13 cellular contexts compared by ENCODE assay signal in genomic region chr6:119116712-119117281, GRCh38. TPM values are rescaled to one million over a fixed set of nuclear protein-coding genes. Genes with fewer than 3 reads are reported as not detected.
DNase-seq lines count a peak whose midpoint lies in the region; ATAC-seq and TF ChIP-seq lines count a peak whose summit lies in the region.
"Had no signal": no experiment of that assay in that cellular context is flagged by ENCODE, and none has a peak within 500 bp of the region (broad histone marks: within the 10 kb centered on the region; RNA-seq: fewer than 3 reads in every experiment).

No MANE protein-coding gene starts in this region.

- H2AFZ ChIP-seq in PC-9, result no peak overlapping the region

- no peaks in the 10 kb centered on the region for H3F3A ChIP-seq in PC-9 (ENCODE audit: insufficient read depth, low read depth)

- DNase-seq in A673 (ENCODE audit: low spot score), result no peak
- no peak for DNase-seq in PC-9
- DNase-seq in fibroblast of pulmonary artery (ENCODE audit: low read depth), result no peak
- no peak for DNase-seq in NCI-H2171 (lab: John Stamatoyannopoulos, UW)
- DNase-seq in effector memory CD8-positive, alpha-beta T cell, result no peak
- DNase-seq: activated effector memory CD4-positive, alpha-beta T cell treated with Interleukin-2 at 50 U/mL for 16 hours; CD4-positive, CD25-positive, alpha-beta regulatory T cell; NCI-H510A treated with DMSO at 0.1 percent for 48 hours; nucleus accumbens; uterus had no signal

- BruUV-seq in A673 (replicated peaks; lab: Mats Ljungman, UMichigan) (no TSS peak), PC-9 (replicated peaks; lab: Mats Ljungman, UMichigan) (no TSS peak)

- TF ChIP-seq CTCF in A673 (conservative IDR thresholded peaks at IDR 0.05; ENCODE audit: low read depth, low read length), result peak; percentile 44
- TF ChIP-seq CTCF in GM12872 (IDR thresholded peaks at IDR 0.05; ENCODE audit: insufficient read depth, low read depth, low read length), result peak; percentile 55; the same call in 2 of the 3 replicates
- peak; percentile 48 for TF ChIP-seq CTCF in PC-9 (conservative IDR thresholded peaks at IDR 0.05)
- peak; percentile 37 for TF ChIP-seq CTCF in fibroblast of pulmonary artery (IDR thresholded peaks at IDR 0.05; ENCODE audit: low read length, missing control alignments)

- H3K4me1 Mint-ChIP-seq in effector memory CD8-positive, alpha-beta T cell (ENCODE audit: low read depth in 2 of 2), result no peaks in the 10 kb centered on the region
- H3K4me1 Mint-ChIP-seq: CD4-positive, CD25-positive, alpha-beta regulatory T cell had no signal

- ATAC-seq in effector memory CD8-positive, alpha-beta T cell (replicated peaks), result no peak
- no peak for ATAC-seq in GM21423 (IDR thresholded peaks at IDR 0.05; ENCODE audit: unreplicated experiment)
- ATAC-seq in activated CD4-positive, CD25-positive, alpha-beta regulatory T cell treated with anti-CD3 and anti-CD28 coated beads, Interleukin-2, amount 50 U/mL, for 24 hours, result no peak

- H3K36me3 ChIP-seq in A673 (ENCODE audit: insufficient read depth, low read length, poor library complexity, severe bottlenecking) (no peaks in the 10 kb centered on the region), PC-9 (ENCODE audit: low read depth) (no peaks in the 10 kb centered on the region)
- H3K36me3 ChIP-seq: uterus had no signal

- H3K27ac Mint-ChIP-seq in effector memory CD8-positive, alpha-beta T cell, result no peak overlapping the region

- no peaks in the 10 kb centered on the region for H3K9me3 Mint-ChIP-seq in effector memory CD8-positive, alpha-beta T cell
- H3K9me3 Mint-ChIP-seq: CD4-positive, CD25-positive, alpha-beta regulatory T cell had no signal

- H3K79me2 ChIP-seq in PC-9 (ENCODE audit: low read depth), result no peaks in the 10 kb centered on the region

- peaks cover 6% of the 10 kb centered on the region for H3K27me3 ChIP-seq in A673 (replicated peaks; ENCODE audit: insufficient read depth, low read depth, low read length, poor library complexity)
- no peaks in the 10 kb centered on the region for H3K27me3 ChIP-seq in PC-9 (ENCODE audit: insufficient read depth, low read depth)
- H3K27me3 ChIP-seq: uterus had no signal

- no peaks in the 10 kb centered on the region for H4K20me1 ChIP-seq in PC-9 (ENCODE audit: insufficient read depth)

- H3K4me3 ChIP-seq in A673 (ENCODE audit: low read depth, low read length, poor library complexity, severe bottlenecking) (no peak overlapping the region), PC-9 (no peak overlapping the region), fibroblast of pulmonary artery (replicated peaks; ENCODE audit: low read depth, low read length) (no peak overlapping the region)
- H3K4me3 ChIP-seq: uterus had no signal

- H3K4me3 Mint-ChIP-seq in effector memory CD8-positive, alpha-beta T cell, result no peak overlapping the region
- H3K4me3 Mint-ChIP-seq: CD4-positive, CD25-positive, alpha-beta regulatory T cell had no signal

- H3K9me2 ChIP-seq in PC-9 (ENCODE audit: insufficient read depth), result no peaks in the 10 kb centered on the region

- intact Hi-C loops in A673 (cut with micrococcal nuclease; ENCODE audit: unreplicated experiment) (loop anchor here (10.0 kb wide), 1 partner anchor 832 kb away; no protein-coding TSS in a partner anchor), PC-9 (cut with micrococcal nuclease; ENCODE audit: unreplicated experiment) (loop anchor here (10.0 kb wide), 1 partner anchor 312 kb away; no protein-coding TSS in a partner anchor)

- peaks cover 8 to 13% of the 10 kb centered on the region in 2 donors for H3K27me3 Mint-ChIP-seq in effector memory CD8-positive, alpha-beta T cell

- no peaks in the 10 kb centered on the region for H3K36me3 Mint-ChIP-seq in effector memory CD8-positive, alpha-beta T cell (ENCODE audit: insufficient read depth)
- H3K36me3 Mint-ChIP-seq: CD4-positive, CD25-positive, alpha-beta regulatory T cell had no signal

- H3K27ac ChIP-seq in A673 (ENCODE audit: low read depth, low read length, poor library complexity, severe bottlenecking) (no peak overlapping the region), PC-9 (no peak overlapping the region)
- H3K27ac ChIP-seq: uterus had no signal

- H3K9me3 ChIP-seq in A673 (ENCODE audit: low read depth, low read length, poor library complexity, severe bottlenecking) (no peaks in the 10 kb centered on the region), PC-9 (ENCODE audit: insufficient read depth, low read depth) (no peaks in the 10 kb centered on the region)
- H3K9me3 ChIP-seq: uterus had no signal

- H3K4me2 ChIP-seq in PC-9, result no peak overlapping the region

- CTCF ChIA-PET in A673 (lab: Charles Lee), result no interaction called here
- CTCF ChIA-PET in PC-9 (lab: Charles Lee), result no interaction called here

- peaks cover 5% of the 10 kb centered on the region for H3K4me1 ChIP-seq in A673 (ENCODE audit: insufficient read depth, low read length, poor library complexity, severe bottlenecking)
- H3K4me1 ChIP-seq in PC-9 (replicated peaks; ENCODE audit: insufficient read depth), result no peaks in the 10 kb centered on the region; the same call in 1 of the 2 replicates
- H3K4me1 ChIP-seq: uterus had no signal

- POLR2A ChIA-PET in A673 (lab: Charles Lee; ENCODE audit: low non-redundant PET) (no interaction called here), PC-9 (lab: Charles Lee; ENCODE audit: unreplicated experiment) (no interaction called here)

RNA-seq across cellular contexts. Expression of gene FAM184A, which starts 38.3 kb away (rescaled TPM):
- total RNA-seq in A673 (2021), result 0.97 and 2.1 TPM in 2 replicates
- total RNA-seq in PC-9 (2021), result 0.85 and 1.1 TPM in 2 replicates
